Comparison of ENCODE assay signal across 8 cellular contexts in genomic region chr15:22838292-22839042, GRCh38. TPM values are rescaled to one million over a fixed set of nuclear protein-coding genes. Genes with fewer than 3 reads are reported as not detected.
DNase-seq lines count a peak whose midpoint lies in the region; ATAC-seq lines count a peak whose summit lies in the region.

Gene NIPA2 (plus strand): TSS chr15:22838666. CDS start chr15:22851732, 13,066 bp downstream.

- H3K9me3 Mint-ChIP-seq in CD8-positive, alpha-beta memory T cell: no peaks in the 10 kb centered on the region

- peaks cover 33 to 40% (median 34%) of the 10 kb centered on the region in 3 donors for H3K4me1 Mint-ChIP-seq in CD8-positive, alpha-beta memory T cell

- POLR2A ChIA-PET in CD8-positive, alpha-beta memory T cell (lab: Charles Lee): interaction anchor here (1.5 kb wide), 1 partner anchor 201 kb away, joined by 4 read pairs; the partner anchor contains the start of gene TUBGCP5

- no peaks in the 10 kb centered on the region for H3K9me3 ChIP-seq in CD8-positive, alpha-beta memory T cell (ENCODE audit: low read length)

- H3K4me3 ChIP-seq in CD8-positive, alpha-beta memory T cell (ENCODE audit: low read length): peak within 1 kb of the TSS; percentile 88

- no peaks in the 10 kb centered on the region for H3K36me3 ChIP-seq in CD8-positive, alpha-beta memory T cell (ENCODE audit: insufficient read depth, low read length)

- no peaks in the 10 kb centered on the region for H3K27me3 ChIP-seq in CD8-positive, alpha-beta memory T cell (ENCODE audit: insufficient read depth, low read length, poor library complexity, severe bottlenecking)

- H3K36me3 Mint-ChIP-seq in CD8-positive, alpha-beta memory T cell: peaks cover 0 to 33% (median 4%) of the 10 kb centered on the region in 3 donors

- ATAC-seq in GM19468 (IDR thresholded peaks at IDR 0.05; ENCODE audit: extremely low read depth, unreplicated experiment): peak; percentile 80

- peak; percentile 98 to 99 (median 98) for DNase-seq in CD8-positive, alpha-beta memory T cell
- DNase-seq in HS-5 (ENCODE audit: low read depth): peak; percentile 92
- peak; percentile 96 for DNase-seq in NK-92 treated with Interleukin-12 subunit alpha and Interleukin-12 subunit beta, amount 100 ng/mL, for 24 hours (lab: John Stamatoyannopoulos, UW)
- DNase-seq in activated CD8-positive, alpha-beta memory T cell treated with anti-CD3 and anti-CD28 coated beads for 24 hours: peak; percentile 100
- DNase-seq in effector CD8-positive, alpha-beta T cell (lab: John Stamatoyannopoulos, UW): peak; percentile 99
- peak; percentile 99 for DNase-seq in lung microvascular endothelial cell (ENCODE audit: low read depth in 2 of 2)
- DNase-seq in stimulated activated CD4-positive, alpha-beta T cell treated with anti-CD3 and anti-CD28 coated beads, TNF-alpha, amount 100 ng/mL, for 48 hours (ENCODE audit: low read depth in 3 of 3): peak; percentile 95 to 99 (median 97)

- H3K4me3 Mint-ChIP-seq in CD8-positive, alpha-beta memory T cell: peak within 1 kb of the TSS; percentile 89 to 97 (median 93)

- CTCF ChIA-PET in CD8-positive, alpha-beta memory T cell (lab: Charles Lee): interaction anchor here (1.1 kb wide), 1 partner anchor 53 kb away, joined by 3 read pairs; no protein-coding TSS in a partner anchor

- peaks cover 17% of the 10 kb centered on the region for H3K4me1 ChIP-seq in CD8-positive, alpha-beta memory T cell (ENCODE audit: insufficient read depth, low read length)

- peak within 1 kb of the TSS; percentile 96 for H3K27ac ChIP-seq in CD8-positive, alpha-beta memory T cell (ENCODE audit: low read depth, low read length)

- no peaks in the 10 kb centered on the region for H3K27me3 Mint-ChIP-seq in CD8-positive, alpha-beta memory T cell

- H3K27ac Mint-ChIP-seq in CD8-positive, alpha-beta memory T cell: peak within 1 kb of the TSS; percentile 92 to 99 (median 96)

RNA-seq across cellular contexts. Expression of gene NIPA2, which starts in this region (rescaled TPM):
- 100 to 1,000 TPM; 102 to 112 TPM for total RNA-seq in CD8-positive, alpha-beta memory T cell
- 55.4 TPM for polyA plus RNA-seq in CD8-positive, alpha-beta memory T cell
- 46.0 and 52.4 TPM in 2 replicates for total RNA-seq in lung microvascular endothelial cell

Comparison
In these comparisons a context has a peak if more than half of its experiments do, and no peak if none do; other contexts are left out.
1. Peak in every context shown above with its lines: DNase-seq, ATAC-seq, H3K4me3 ChIP-seq and H3K27ac ChIP-seq.